Comparison of ENCODE assay signal across 12 cellular contexts in the genomic region with DNA sequence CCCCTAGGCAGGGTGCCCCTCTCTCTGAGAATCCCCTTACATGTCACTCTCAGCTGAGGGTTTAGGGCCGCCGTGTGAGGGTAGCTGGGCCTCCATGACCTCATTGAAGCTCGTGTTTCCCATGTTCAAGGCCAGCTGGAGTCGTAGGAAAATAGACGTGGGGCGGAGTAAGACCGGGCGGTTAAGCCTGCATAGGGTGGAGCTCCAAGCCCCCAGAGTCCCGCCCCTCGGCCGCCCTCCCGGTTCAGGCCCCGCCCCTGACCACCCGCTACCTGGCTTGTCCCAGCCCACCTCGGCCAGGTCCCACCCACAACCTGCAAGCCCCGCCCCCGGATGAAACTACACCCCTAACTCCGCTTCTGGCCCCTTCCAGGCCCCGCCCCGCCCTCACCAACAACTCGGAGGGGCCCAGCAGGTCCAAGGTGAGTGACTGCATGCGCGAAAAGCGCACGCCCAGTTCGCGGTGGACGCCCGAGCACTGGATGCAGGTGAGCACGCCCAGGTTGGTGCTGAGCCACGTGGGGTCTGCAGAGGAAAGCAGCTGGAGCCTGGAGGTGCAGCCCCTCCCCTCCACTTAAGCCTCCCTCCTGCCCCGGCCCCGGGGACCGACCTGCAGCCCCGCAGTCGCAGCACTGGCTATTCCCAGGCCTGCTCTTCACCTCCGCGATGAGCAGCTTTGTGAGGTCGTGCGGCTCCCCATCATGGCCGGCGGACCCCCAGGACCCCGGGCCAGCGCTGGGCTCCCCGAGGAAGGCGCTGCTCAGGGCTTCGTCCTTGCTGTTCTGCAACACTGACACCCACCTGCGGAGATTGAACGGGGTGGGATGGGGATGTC. TPM values are rescaled to one million over a fixed set of nuclear protein-coding genes. Genes with fewer than 3 reads are reported as not detected.
DNase-seq lines count a peak whose midpoint lies in the region; ATAC-seq and TF ChIP-seq lines count a peak whose summit lies in the region.
"Had no signal": no experiment of that assay in that cellular context is flagged by ENCODE, and none has a peak within 500 bp of the region (broad histone marks: within the 10 kb centered on the region; RNA-seq: fewer than 3 reads in every experiment).

No MANE protein-coding gene starts in this region.

- H3K27ac ChIP-seq in HUES6 (ENCODE audit: low read depth, low read length) (no peak overlapping the region), right cardiac atrium (ENCODE audit: low read length) (no peak overlapping the region), skeletal muscle tissue (ENCODE audit: low read depth, low read length) (peak overlapping the region; percentile 25)
- H3K27ac ChIP-seq: prostate gland, VCaP had no signal

- CTCF ChIA-PET in activated CD4-positive, alpha-beta T cell treated with anti-CD3 and anti-CD28 coated beads, Interleukin-2, amount 10 ng/mL, durations not matched to agents 7 days and 5 days (lab: Charles Lee): interaction anchor here (1.0 to 2.6 kb wide), 3 partner anchors 10 to 18 kb away, joined by 4 to 6 read pairs (median 4); partner anchors contain the start of gene TCEA3
- CTCF ChIA-PET in MCF 10A (lab: Yijun Ruan, JAX): interaction anchor here (1.0 kb wide), 1 partner anchor 60 kb away, joined by 4 read pairs; no protein-coding TSS in a partner anchor

- POLR2A ChIA-PET in activated CD4-positive, alpha-beta T cell treated with anti-CD3 and anti-CD28 coated beads, Interleukin-2, amount 10 ng/mL, durations not matched to agents 7 days and 5 days (lab: Charles Lee): no interaction called here
- POLR2A ChIA-PET in MCF 10A (lab: Yijun Ruan, JAX): no interaction called here

- TF ChIP-seq CTCF in MCF 10A (IDR thresholded peaks at IDR 0.05; ENCODE audit: unreplicated experiment): no peak

- no peak overlapping the region for H3K27ac Mint-ChIP-seq in activated CD4-positive, alpha-beta T cell treated with anti-CD3 and anti-CD28 coated beads, Interleukin-2, amount 10 ng/mL, durations not matched to agents 7 days and 5 days
- no peak overlapping the region for H3K27ac Mint-ChIP-seq in MCF 10A (ENCODE audit: low read depth, unreplicated experiment)

- peak; percentile 24 for DNase-seq in activated CD4-positive, alpha-beta T cell treated with anti-CD3 and anti-CD28 coated beads, Interleukin-2, amount 10 ng/mL, durations not matched to agents 7 days and 5 days
- DNase-seq in right cardiac atrium: peak in 1 of 3 donors; percentile 65
- DNase-seq in MCF 10A (ENCODE audit: unreplicated experiment): no peak
- no peak for DNase-seq in SW 1271 (lab: John Stamatoyannopoulos, UW)
- DNase-seq in NCI-H2171 treated with DMSO at 0.1 percent for 48 hours (lab: John Stamatoyannopoulos, UW): no peak
- DNase-seq: DMS79, NCI-H510A treated with DMSO at 0.1 percent for 48 hours had no signal

- 74% methylated on average over 49 of the region's 49 CpGs for WGBS in right cardiac atrium

- H3K9ac ChIP-seq in HUES6 (ENCODE audit: low read length) (no peak overlapping the region), skeletal muscle tissue (ENCODE audit: low read depth in 1 of 3, low read length in 3 of 3) (no peak overlapping the region)

- peaks cover 59% of the 10 kb centered on the region for H3K36me3 ChIP-seq in HUES6 (ENCODE audit: control insufficient read depth, insufficient read depth, low read length)
- H3K36me3 ChIP-seq in skeletal muscle tissue (ENCODE audit: control insufficient read depth in 3 of 3, insufficient read depth in 3 of 3, low read length in 3 of 3): peaks cover 48 to 64% (median 62%) of the 10 kb centered on the region in 3 donors

- peaks cover 2% of the 10 kb centered on the region for H3K27me3 Mint-ChIP-seq in activated CD4-positive, alpha-beta T cell treated with anti-CD3 and anti-CD28 coated beads, Interleukin-2, amount 10 ng/mL, durations not matched to agents 7 days and 5 days
- H3K27me3 Mint-ChIP-seq in MCF 10A (ENCODE audit: insufficient read depth, unreplicated experiment): no peaks in the 10 kb centered on the region

- H3K4me1 Mint-ChIP-seq in activated CD4-positive, alpha-beta T cell treated with anti-CD3 and anti-CD28 coated beads, Interleukin-2, amount 10 ng/mL, durations not matched to agents 7 days and 5 days: no peaks in the 10 kb centered on the region
- no peaks in the 10 kb centered on the region for H3K4me1 Mint-ChIP-seq in MCF 10A (ENCODE audit: insufficient read depth, unreplicated experiment)

- H3K36me3 Mint-ChIP-seq in activated CD4-positive, alpha-beta T cell treated with anti-CD3 and anti-CD28 coated beads, Interleukin-2, amount 10 ng/mL, durations not matched to agents 7 days and 5 days (ENCODE audit: low read depth): no peaks in the 10 kb centered on the region
- H3K36me3 Mint-ChIP-seq in MCF 10A (ENCODE audit: insufficient read depth, unreplicated experiment): peaks cover 42% of the 10 kb centered on the region

- H3K9me3 Mint-ChIP-seq in activated CD4-positive, alpha-beta T cell treated with anti-CD3 and anti-CD28 coated beads, Interleukin-2, amount 10 ng/mL, durations not matched to agents 7 days and 5 days: no peaks in the 10 kb centered on the region
- H3K9me3 Mint-ChIP-seq in MCF 10A (ENCODE audit: unreplicated experiment): no peaks in the 10 kb centered on the region

- peak; percentile 24 to 46 for ATAC-seq in right cardiac atrium
- ATAC-seq in HG03196 (IDR thresholded peaks at IDR 0.05; ENCODE audit: unreplicated experiment): no peak

- H3K4me3 ChIP-seq in HUES6 (ENCODE audit: low read depth, low read length): peak overlapping the region; percentile 48
- no peak overlapping the region for H3K4me3 ChIP-seq in right cardiac atrium (ENCODE audit: low read length)
- no peak overlapping the region for H3K4me3 ChIP-seq in skeletal muscle tissue (ENCODE audit: low read length in 3 of 3)
- H3K4me3 ChIP-seq: prostate gland had no signal

- no peaks in the 10 kb centered on the region for H3K27me3 ChIP-seq in HUES6 (ENCODE audit: control insufficient read depth, insufficient read depth, low read length)
- H3K27me3 ChIP-seq in right cardiac atrium (ENCODE audit: control insufficient read depth, insufficient read depth): no peaks in the 10 kb centered on the region
- no peaks in the 10 kb centered on the region for H3K27me3 ChIP-seq in skeletal muscle tissue (ENCODE audit: control insufficient read depth in 3 of 3, insufficient read depth in 3 of 3, low read length in 3 of 3)

- intact Hi-C loops in right cardiac atrium (cut with DNase I): no loop called here
- intact Hi-C loops in MCF 10A (cut with micrococcal nuclease): no loop called here

- no peak overlapping the region for H3K4me3 Mint-ChIP-seq in activated CD4-positive, alpha-beta T cell treated with anti-CD3 and anti-CD28 coated beads, Interleukin-2, amount 10 ng/mL, durations not matched to agents 7 days and 5 days
- no peak overlapping the region for H3K4me3 Mint-ChIP-seq in MCF 10A (ENCODE audit: unreplicated experiment)

- H3K4me1 ChIP-seq in HUES6 (ENCODE audit: control insufficient read depth, insufficient read depth, low read length): peaks cover 11% of the 10 kb centered on the region
- H3K4me1 ChIP-seq in right cardiac atrium (ENCODE audit: control insufficient read depth, insufficient read depth, low read length): no peaks in the 10 kb centered on the region
- H3K4me1 ChIP-seq in skeletal muscle tissue (ENCODE audit: control insufficient read depth in 3 of 3, insufficient read depth in 3 of 3, low read length in 3 of 3): peaks cover 0 to 3% (median 3%) of the 10 kb centered on the region in 3 donors
- H3K4me1 ChIP-seq: prostate gland had no signal

- BruUV-seq in MCF 10A (replicated peaks; lab: Mats Ljungman, UMichigan): no TSS peak

- H3K9me3 ChIP-seq in HUES6 (ENCODE audit: control insufficient read depth, insufficient read depth, low read depth, low read length) (no peaks in the 10 kb centered on the region), right cardiac atrium (ENCODE audit: control insufficient read depth, low read length) (no peaks in the 10 kb centered on the region), skeletal muscle tissue (ENCODE audit: control insufficient read depth in 3 of 3, low read length in 3 of 3) (no peaks in the 10 kb centered on the region)
- H3K9me3 ChIP-seq: prostate gland had no signal

RNA-seq across cellular contexts. Expression of gene TCEA3, which starts 12.2 kb away (rescaled TPM):
- total RNA-seq in activated CD4-positive, alpha-beta T cell treated with anti-CD3 and anti-CD28 coated beads, Interleukin-2, amount 10 ng/mL, durations not matched to agents 7 days and 5 days: 10 to 100 TPM; 18.3 to 19.5 TPM
- total RNA-seq in right cardiac atrium (10 to 100 TPM; 36.4 to 79.5 (median 49.1) TPM), skeletal muscle tissue (314 TPM), MCF 10A (2022) (0.49 and 1.5 TPM in 2 replicates)
- 48.7 TPM for polyA plus RNA-seq in right cardiac atrium

RNA-seq across cellular contexts. Expression of gene ASAP3, which starts 47.2 kb away (rescaled TPM):
- under 1 TPM; 0.25 to 0.52 TPM for total RNA-seq in activated CD4-positive, alpha-beta T cell treated with anti-CD3 and anti-CD28 coated beads, Interleukin-2, amount 10 ng/mL, durations not matched to agents 7 days and 5 days
- 10 to 100 TPM; 31.4 to 45.2 (median 34.1) TPM for total RNA-seq in right cardiac atrium
- polyA plus RNA-seq in right cardiac atrium: 34.2 TPM
- 45.9 TPM for total RNA-seq in skeletal muscle tissue
- 11.1 and 11.2 TPM in 2 replicates for total RNA-seq in MCF 10A (2022)
